Comparison of ENCODE assay signal across 8 cellular contexts in the genomic region with DNA sequence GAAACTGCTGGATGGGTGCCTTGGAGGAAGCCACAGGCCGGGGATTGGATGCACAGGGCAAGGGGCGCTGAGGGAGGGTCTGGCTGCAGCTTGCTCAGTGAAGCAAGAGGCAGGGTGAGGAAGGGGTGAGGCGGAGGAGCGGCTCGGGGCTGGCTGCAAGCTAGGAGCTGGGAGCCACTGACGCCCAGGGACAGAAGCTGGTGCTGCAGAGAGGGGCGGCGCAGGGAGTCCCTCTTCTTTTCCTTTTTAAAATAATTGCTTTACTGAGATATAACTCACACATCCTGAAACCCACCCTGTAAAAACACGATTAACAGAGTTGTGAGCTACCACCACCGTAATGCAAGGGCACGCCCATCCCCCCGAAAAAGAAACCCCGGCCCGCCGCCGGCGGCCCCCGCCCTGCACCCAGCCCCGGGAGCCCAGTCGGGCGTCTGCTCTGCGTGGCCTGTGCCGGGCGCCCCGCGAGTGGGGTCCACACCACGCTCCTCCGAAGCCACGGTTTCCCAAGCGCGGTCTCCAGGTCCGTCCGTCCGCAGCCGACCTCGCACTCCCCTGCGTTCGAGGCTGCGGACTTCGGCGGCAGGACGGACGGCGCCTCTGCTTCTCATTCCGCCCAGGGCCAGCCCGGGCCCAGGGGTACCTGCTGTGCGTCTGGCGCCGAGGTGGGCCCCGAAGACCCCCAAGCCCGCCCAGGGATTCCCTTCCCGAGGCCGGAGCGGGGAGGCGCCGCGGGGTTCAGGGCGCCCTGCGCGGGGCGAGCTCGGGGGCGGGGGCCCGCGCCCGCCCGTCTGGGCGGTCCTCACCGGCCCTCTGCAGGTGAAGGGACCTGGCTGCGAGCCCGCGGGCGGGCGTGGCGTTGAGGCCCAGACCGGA. TPM values are rescaled to one million over a fixed set of nuclear protein-coding genes. Genes with fewer than 3 reads are reported as not detected.
A peak's percentile ranks its signal among the peaks of the same experiment; 100 is the strongest.
DNase-seq lines count a peak whose midpoint lies in the region; ATAC-seq and TF ChIP-seq lines count a peak whose summit lies in the region.

No MANE protein-coding gene starts in this region.

- TF ChIP-seq EP300 in ovary (IDR thresholded peaks at IDR 0.05) = no peak

- H3K4me1 ChIP-seq in Peyer's patch = peaks cover 0 to 31% (median 5%) of the 10 kb centered on the region in 4 donors
- H3K4me1 ChIP-seq in ovary (ENCODE audit: insufficient read depth) = peaks cover 2% of the 10 kb centered on the region

- H3K27ac ChIP-seq in Peyer's patch (peak overlapping the region; percentile 100), ovary (peak overlapping the region; percentile 53 to 98)

- peak overlapping the region; percentile 94 for H3K4me3 Mint-ChIP-seq in activated naive CD4-positive, alpha-beta T cell treated with anti-CD3 and anti-CD28 coated beads, Interleukin-2, amount 10 ng/mL, durations not matched to agents 7 days and 5 days

- peak; percentile 29 for ATAC-seq in GM18505 (IDR thresholded peaks at IDR 0.05; ENCODE audit: unreplicated experiment)
- peak; percentile 28 for ATAC-seq in HG03045 (IDR thresholded peaks at IDR 0.05; ENCODE audit: unreplicated experiment)

- no peaks in the 10 kb centered on the region for H3K27me3 Mint-ChIP-seq in activated naive CD4-positive, alpha-beta T cell treated with anti-CD3 and anti-CD28 coated beads, Interleukin-2, amount 10 ng/mL, durations not matched to agents 7 days and 5 days

- TF ChIP-seq POLR2A in GM18505 (IDR thresholded peaks at IDR 0.05; ENCODE audit: borderline replicate concordance, extremely low read depth, insufficient read depth, insufficient read length) (no peak), Peyer's patch (IDR thresholded peaks at IDR 0.05) (no peak), ovary (IDR thresholded peaks at IDR 0.05) (peak; percentile 22)

- H3K9me3 ChIP-seq in Peyer's patch (no peaks in the 10 kb centered on the region), ovary (no peaks in the 10 kb centered on the region)

- intact Hi-C loops in head of caudate nucleus (cut with DNase I) = loop anchor here (2.0 to 10.0 kb wide), 3 partner anchors 57 to 221 kb away; a partner anchor contains a TSS
- intact Hi-C loops in ovary (cut with DNase I) = loop anchor here (2.0 to 10.0 kb wide), 7 partner anchors 35 to 376 kb away; a partner anchor contains a TSS

- peaks cover 12% of the 10 kb centered on the region for H3K36me3 Mint-ChIP-seq in activated naive CD4-positive, alpha-beta T cell treated with anti-CD3 and anti-CD28 coated beads, Interleukin-2, amount 10 ng/mL, durations not matched to agents 7 days and 5 days

- CTCF ChIA-PET in activated naive CD4-positive, alpha-beta T cell treated with anti-CD3 and anti-CD28 coated beads, Interleukin-2, amount 10 ng/mL, durations not matched to agents 7 days and 5 days (lab: Charles Lee) = interaction anchor here (0.6 to 2.1 kb wide), 14 partner anchors 15 to 215 kb away, joined by 3 to 8 read pairs (median 4); a partner anchor contains a TSS

- DNase-seq in AG20443 (ENCODE audit: low spot score) (peak; percentile 52), Peyer's patch (peak; percentile 45 to 72 (median 66)), head of caudate nucleus (peak in 40 of 42 donors; percentile 21 to 87 (median 52)), ovary (peak; percentile 57 to 77 (median 67)), cortex of kidney (lab: John Stamatoyannopoulos, UW) (no peak)
- peak; percentile 71 for DNase-seq in activated naive CD4-positive, alpha-beta T cell treated with anti-CD3 and anti-CD28 coated beads, Interleukin-2, amount 10 ng/mL, durations not matched to agents 7 days and 5 days

- peaks cover 0 to 13% (median 0%) of the 10 kb centered on the region in 3 donors for H3K36me3 ChIP-seq in Peyer's patch
- H3K36me3 ChIP-seq in ovary = no peaks in the 10 kb centered on the region

- peak overlapping the region; percentile 96 for H3K27ac Mint-ChIP-seq in activated naive CD4-positive, alpha-beta T cell treated with anti-CD3 and anti-CD28 coated beads, Interleukin-2, amount 10 ng/mL, durations not matched to agents 7 days and 5 days

- H3K27me3 ChIP-seq in Peyer's patch = no peaks in the 10 kb centered on the region
- no peaks in the 10 kb centered on the region for H3K27me3 ChIP-seq in ovary

- H3K4me3 ChIP-seq in Peyer's patch = peak overlapping the region; percentile 94 to 100 (median 95)
- H3K4me3 ChIP-seq in ovary = peak overlapping the region; percentile 60

- no peaks in the 10 kb centered on the region for H3K9me3 Mint-ChIP-seq in activated naive CD4-positive, alpha-beta T cell treated with anti-CD3 and anti-CD28 coated beads, Interleukin-2, amount 10 ng/mL, durations not matched to agents 7 days and 5 days

- peaks cover 37% of the 10 kb centered on the region for H3K4me1 Mint-ChIP-seq in activated naive CD4-positive, alpha-beta T cell treated with anti-CD3 and anti-CD28 coated beads, Interleukin-2, amount 10 ng/mL, durations not matched to agents 7 days and 5 days

- 0 to 1% (median 0%) methylated on average over 43 to 76 of the region's 76 CpGs for WGBS in ovary, 3 donors

- TF ChIP-seq CTCF in Peyer's patch (IDR thresholded peaks at IDR 0.05) (peak in 3 of 6 experiments; percentile 25 to 46 (median 32)), ovary (IDR thresholded peaks at IDR 0.05) (no peak)

RNA-seq across cellular contexts. Expression of a gene that starts 0.9 kb away (rescaled TPM):
- total RNA-seq in Peyer's patch (100 to 1,000 TPM in 1 of 4 donors, 10 to 100 TPM in 3; 42.2 to 118 (median 77.7) TPM), ovary (10 to 100 TPM; 12.1 to 24.7 (median 19.1) TPM)
- polyA plus RNA-seq in ovary = 1 to 10 TPM; 3.8 to 6.6 TPM

RNA-seq across cellular contexts. Expression of a gene that starts 56.5 kb away (rescaled TPM):
- total RNA-seq in Peyer's patch = 100 to 1,000 TPM; 112 to 200 (median 143) TPM
- total RNA-seq in ovary = 10 to 100 TPM; 48.3 to 71.3 (median 56.7) TPM
- 10 to 100 TPM; 23.8 to 60.7 TPM for polyA plus RNA-seq in ovary
